8 cellular contexts compared by ENCODE assay signal in genomic region chr13:105202384-105202783, GRCh38.
DNase-seq lines count a peak whose midpoint lies in the region; ATAC-seq and TF ChIP-seq lines count a peak whose summit lies in the region.

No MANE protein-coding gene starts in this region.

- POLR2A ChIA-PET in activated CD8-positive, alpha-beta T cell treated with anti-CD3 and anti-CD28 coated beads for 36 hours (lab: Charles Lee) = no interaction called here

- no peaks in the 10 kb centered on the region for H3K36me3 Mint-ChIP-seq in activated CD8-positive, alpha-beta T cell treated with anti-CD3 and anti-CD28 coated beads for 36 hours (ENCODE audit: low read depth)
- H3K36me3 Mint-ChIP-seq in activated CD8-positive, alpha-beta memory T cell treated with anti-CD3 and anti-CD28 coated beads, Interleukin-2, amount 10 ng/mL, durations not matched to agents 7 days and 5 days = no peaks in the 10 kb centered on the region

- peak; percentile 25 for TF ChIP-seq CTCF in AG10803 (conservative IDR thresholded peaks at IDR 0.05; ENCODE audit: low read length)
- TF ChIP-seq CTCF in activated CD8-positive, alpha-beta T cell treated with anti-CD3 and anti-CD28 coated beads for 36 hours (IDR thresholded peaks at IDR 0.05) = no peak

- H3K4me3 ChIP-seq in AG10803 (ENCODE audit: low read length) = no peak overlapping the region

- H3K4me1 Mint-ChIP-seq in activated CD8-positive, alpha-beta T cell treated with anti-CD3 and anti-CD28 coated beads for 36 hours (ENCODE audit: low read depth) = no peaks in the 10 kb centered on the region
- no peaks in the 10 kb centered on the region for H3K4me1 Mint-ChIP-seq in activated CD8-positive, alpha-beta memory T cell treated with anti-CD3 and anti-CD28 coated beads, Interleukin-2, amount 10 ng/mL, durations not matched to agents 7 days and 5 days

- H3K27me3 Mint-ChIP-seq in activated CD8-positive, alpha-beta T cell treated with anti-CD3 and anti-CD28 coated beads for 36 hours = peaks cover 11% of the 10 kb centered on the region
- no peaks in the 10 kb centered on the region for H3K27me3 Mint-ChIP-seq in activated CD8-positive, alpha-beta memory T cell treated with anti-CD3 and anti-CD28 coated beads, Interleukin-2, amount 10 ng/mL, durations not matched to agents 7 days and 5 days

- intact Hi-C loops in activated CD8-positive, alpha-beta T cell treated with anti-CD3 and anti-CD28 coated beads for 36 hours (cut with micrococcal nuclease) = no loop called here

- DNase-seq in AG10803 (ENCODE audit: low read depth) (no peak), NCI-H460 (ENCODE audit: extremely low read depth, low read depth) (peak; percentile 40), epidermal melanocyte (ENCODE audit: insufficient read length, low spot score) (peak; percentile 41), putamen (ENCODE audit: low spot score) (peak; percentile 81)
- no peak for DNase-seq in activated CD8-positive, alpha-beta T cell treated with anti-CD3 and anti-CD28 coated beads for 36 hours
- DNase-seq in stimulated activated naive CD8-positive, alpha-beta T cell treated with anti-CD3 and anti-CD28 coated beads, Interleukin-15, Interleukin-2, amounts not matched to agents 100 U/mL and 50 U/mL, for 24 hours = no peak
- no peak for DNase-seq in activated CD8-positive, alpha-beta memory T cell treated with anti-CD3 and anti-CD28 coated beads, Interleukin-2, amount 10 ng/mL, durations not matched to agents 7 days and 5 days

- peak; percentile 78 for ATAC-seq in GM21390 (IDR thresholded peaks at IDR 0.05; ENCODE audit: unreplicated experiment)
- ATAC-seq in activated CD8-positive, alpha-beta T cell treated with anti-CD3 and anti-CD28 coated beads for 36 hours = no peak
- ATAC-seq in stimulated activated naive CD8-positive, alpha-beta T cell treated with anti-CD3 and anti-CD28 coated beads, Interleukin-15, Interleukin-2, amounts not matched to agents 100 U/mL and 50 U/mL, for 24 hours = no peak
- no peak for ATAC-seq in activated CD8-positive, alpha-beta memory T cell treated with anti-CD3 and anti-CD28 coated beads, Interleukin-2, amount 10 ng/mL, durations not matched to agents 7 days and 5 days

- CTCF ChIA-PET in activated CD8-positive, alpha-beta T cell treated with anti-CD3 and anti-CD28 coated beads for 36 hours (lab: Charles Lee) = interaction anchor here (0.8 to 1.5 kb wide), 5 partner anchors 11 to 429 kb away, joined by 3 to 4 read pairs (median 3); no protein-coding TSS in a partner anchor
- CTCF ChIA-PET in activated CD8-positive, alpha-beta memory T cell treated with anti-CD3 and anti-CD28 coated beads, Interleukin-2, amount 10 ng/mL, durations not matched to agents 7 days and 5 days (lab: Charles Lee) = interaction anchor here (1.1 kb wide), 1 partner anchor 13 kb away, joined by 3 read pairs; no protein-coding TSS in a partner anchor

- H3K9me3 Mint-ChIP-seq in activated CD8-positive, alpha-beta T cell treated with anti-CD3 and anti-CD28 coated beads for 36 hours = no peaks in the 10 kb centered on the region
- H3K9me3 Mint-ChIP-seq in activated CD8-positive, alpha-beta memory T cell treated with anti-CD3 and anti-CD28 coated beads, Interleukin-2, amount 10 ng/mL, durations not matched to agents 7 days and 5 days (ENCODE audit: low read depth) = no peaks in the 10 kb centered on the region

- no peak overlapping the region for H3K4me3 Mint-ChIP-seq in activated CD8-positive, alpha-beta T cell treated with anti-CD3 and anti-CD28 coated beads for 36 hours
- no peak overlapping the region for H3K4me3 Mint-ChIP-seq in activated CD8-positive, alpha-beta memory T cell treated with anti-CD3 and anti-CD28 coated beads, Interleukin-2, amount 10 ng/mL, durations not matched to agents 7 days and 5 days

- no peak overlapping the region for H3K27ac Mint-ChIP-seq in activated CD8-positive, alpha-beta T cell treated with anti-CD3 and anti-CD28 coated beads for 36 hours
- no peak overlapping the region for H3K27ac Mint-ChIP-seq in activated CD8-positive, alpha-beta memory T cell treated with anti-CD3 and anti-CD28 coated beads, Interleukin-2, amount 10 ng/mL, durations not matched to agents 7 days and 5 days

Comparison
In these comparisons a context has a peak if more than half of its experiments do, and no peak if none do; other contexts are left out.
1. DNase-seq: peak in NCI-H460 (single experiment), epidermal melanocyte (single experiment) and putamen (single experiment); none in AG10803 (single experiment), activated CD8-positive, alpha-beta T cell treated with anti-CD3 and anti-CD28 coated beads for 36 hours (single experiment), stimulated activated naive CD8-positive, alpha-beta T cell treated with anti-CD3 and anti-CD28 coated beads, Interleukin-15, Interleukin-2, amounts not matched to agents 100 U/mL and 50 U/mL, for 24 hours (single experiment) and activated CD8-positive, alpha-beta memory T cell treated with anti-CD3 and anti-CD28 coated beads, Interleukin-2, amount 10 ng/mL, durations not matched to agents 7 days and 5 days (single experiment).